Comparison of ENCODE assay signal across 1 cellular context in genomic region chr22:37299969-37300509, GRCh38.
TF ChIP-seq lines count a peak whose summit lies in the region.

No MANE protein-coding gene starts in this region.

TF ChIP-seq in H1, 55 proteins besides CTCF, POLR2A, EP300 and RAD21:
- TF ChIP-seq MAFK (IDR thresholded peaks at IDR 0.05; ENCODE audit: low read depth, low read length): no peak
- no peak for TF ChIP-seq JUN (IDR thresholded peaks at IDR 0.05; ENCODE audit: low read depth, low read length)
- no peak for TF ChIP-seq KDM1A (IDR thresholded peaks at IDR 0.05; ENCODE audit: borderline replicate concordance, low read length)
- no peak for TF ChIP-seq KDM4A (IDR thresholded peaks at IDR 0.05; ENCODE audit: low read depth, low read length, severe bottlenecking)
- TF ChIP-seq CHD2 (IDR thresholded peaks at IDR 0.05; ENCODE audit: low read length): no peak
- no peak for TF ChIP-seq EZH2 (IDR thresholded peaks at IDR 0.05; ENCODE audit: low read depth, low read length, severe bottlenecking)
- no peak for TF ChIP-seq PHF8 (conservative IDR thresholded peaks at IDR 0.05; ENCODE audit: low read depth, low read length)
- no peak for TF ChIP-seq CHD7 (IDR thresholded peaks at IDR 0.05; ENCODE audit: insufficient replicate concordance, low read length)
- TF ChIP-seq RBBP5 (IDR thresholded peaks at IDR 0.05; ENCODE audit: borderline replicate concordance, low read depth, low read length): no peak
- TF ChIP-seq USF2 (IDR thresholded peaks at IDR 0.05; ENCODE audit: low read length): no peak
- TF ChIP-seq POU5F1 (IDR thresholded peaks at IDR 0.05; ENCODE audit: low read depth, low read length): no peak
- TF ChIP-seq SP2 (IDR thresholded peaks at IDR 0.05; ENCODE audit: low read length): no peak
- no peak for TF ChIP-seq SAP30 (IDR thresholded peaks at IDR 0.05; ENCODE audit: insufficient read depth, insufficient replicate concordance, low read length)
- TF ChIP-seq NRF1 (IDR thresholded peaks at IDR 0.05; ENCODE audit: low read depth, low read length): no peak
- no peak for TF ChIP-seq E2F6 (IDR thresholded peaks at IDR 0.05)
- TF ChIP-seq ASH2L (IDR thresholded peaks at IDR 0.05; ENCODE audit: low read length): no peak
- no peak for TF ChIP-seq CTBP2 (IDR thresholded peaks at IDR 0.05; ENCODE audit: borderline replicate concordance, insufficient read depth, insufficient read length, low read length)
- no peak for TF ChIP-seq TCF12 (IDR thresholded peaks at IDR 0.05; ENCODE audit: low read depth, low read length)
- TF ChIP-seq CREB1 (IDR thresholded peaks at IDR 0.05): no peak
